18 cellular contexts compared by ENCODE assay signal in genomic region chr5:65121880-65122436, GRCh38.
DNase-seq lines count a peak whose midpoint lies in the region; ATAC-seq, FAIRE-seq and TF ChIP-seq lines count a peak whose summit lies in the region.
"Had no signal": no experiment of that assay in that cellular context is flagged by ENCODE, and none has a peak within 500 bp of the region (broad histone marks: within the 10 kb centered on the region; RNA-seq: fewer than 3 reads in every experiment).

No MANE protein-coding gene starts in this region.

- H3K9ac ChIP-seq in HepG2 (ENCODE audit: insufficient read depth, low read depth, low read length): no peak overlapping the region

- CTCF ChIA-PET in HepG2 (lab: Yijun Ruan, JAX; ENCODE audit: low intra/inter-chr PET ratio, low total read pairs): no interaction called here

- in situ Hi-C loops in HepG2 (cut with HindIII; ENCODE audit: extremely low pct_ligation_motif_present, low pct_unique_long_range_greater_than_20kb): no loop called here

- H4K20me1 ChIP-seq in HepG2 (ENCODE audit: insufficient read depth, low read length): no peaks in the 10 kb centered on the region

- no peak for TF ChIP-seq RAD21 in HepG2 (CRISPR knock-in tag; IDR thresholded peaks at IDR 0.05)

- no peak overlapping the region for H2AFZ ChIP-seq in HepG2 (ENCODE audit: low read length)
- H2AFZ ChIP-seq: PC-9 had no signal

- H3K4me1 ChIP-seq in HepG2 (ENCODE audit: insufficient read depth, low read length): peaks cover 10% of the 10 kb centered on the region
- H3K4me1 ChIP-seq in right lobe of liver: no peaks in the 10 kb centered on the region

- H3K4me3 ChIP-seq in HepG2 (replicated peaks in 1 of 3; ENCODE audit: insufficient read depth in 1 of 3, low read depth in 2 of 3, low read length in 3 of 3) (no peak overlapping the region), right lobe of liver (no peak overlapping the region), fibroblast of mammary gland (ENCODE audit: control insufficient read depth, low read depth, low read length) (no peak overlapping the region)
- H3K4me3 ChIP-seq: lung, PC-9 had no signal

- no peak overlapping the region for H3K4me2 ChIP-seq in HepG2 (ENCODE audit: low read depth, low read length)
- H3K4me2 ChIP-seq: PC-9 had no signal

- no peaks in the 10 kb centered on the region for H3K36me3 ChIP-seq in HepG2 (replicated peaks in 1 of 2; ENCODE audit: control insufficient read depth in 1 of 2, insufficient read depth in 2 of 2, low read length in 2 of 2)
- H3K36me3 ChIP-seq in right lobe of liver: no peaks in the 10 kb centered on the region

- no peak for DNase-seq in HepG2 (ENCODE audit: low spot score)
- no peak for DNase-seq in right lobe of liver
- DNase-seq in OCI-M1 (lab: John Stamatoyannopoulos, UW): peak; percentile 45
- DNase-seq in fibroblast of mammary gland (ENCODE audit: low read depth): peak; percentile 100
- peak; percentile 5 to 11 for DNase-seq in stimulated activated CD8-positive, alpha-beta memory T cell treated with anti-CD3 and anti-CD28 coated beads, Interleukin-7, amount 100 ng/mL, for 48 hours (ENCODE audit: extremely low read depth in 1 of 2, low read depth in 1 of 2)
- DNase-seq in hippocampal formation (lab: John Stamatoyannopoulos, UW): no peak
- DNase-seq: activated naive CD8-positive, alpha-beta T cell treated with anti-CD3 and anti-CD28 coated beads, Interleukin-2, amount 10 ng/mL, durations not matched to agents 7 days and 5 days; activated T-cell treated with anti-CD3 and anti-CD28 coated beads for 4 hours; Calu3; cortex of kidney; NCI-H146; PC-9 had no signal

- WGBS in HepG2 (ENCODE audit: low lambda C conversion rate): 13% methylated on average over 9 of the region's 10 CpGs
- 85% methylated on average over 7 of the region's 10 CpGs for WGBS in right lobe of liver (ENCODE audit: insufficient coverage, low coverage, low lambda C conversion rate, missing lambda C conversion rate)

- H3K27ac ChIP-seq in HepG2 (ENCODE audit: extremely low read length, insufficient read depth, low read length) (no peak overlapping the region), right lobe of liver (no peak overlapping the region)
- H3K27ac ChIP-seq: PC-9 had no signal

- H3K27me3 ChIP-seq in HepG2 (ENCODE audit: control insufficient read depth in 1 of 2, insufficient read depth in 2 of 2, low read length in 2 of 2) (peaks cover 2 to 12% of the 10 kb centered on the region in 2 experiments; a peak in 2 of 5 replicates), right lobe of liver (no peaks in the 10 kb centered on the region)

- no peak for FAIRE-seq in HepG2 (lab: Jason Lieb, UNC)
- FAIRE-seq: H1 had no signal

- H3K79me2 ChIP-seq in HepG2 (ENCODE audit: insufficient read depth, low read length): no peaks in the 10 kb centered on the region

- H3K9me3 ChIP-seq in HepG2 (ENCODE audit: low read length): peaks cover 13% of the 10 kb centered on the region
- no peaks in the 10 kb centered on the region for H3K9me3 ChIP-seq in right lobe of liver

- no TSS peak for BruUV-seq in HepG2 (replicated peaks; lab: Mats Ljungman, UMichigan)

- ATAC-seq in HepG2 (no peak), right lobe of liver (no peak), HG02678 (IDR thresholded peaks at IDR 0.05; ENCODE audit: unreplicated experiment) (no peak), HG03565 (IDR thresholded peaks at IDR 0.05; ENCODE audit: unreplicated experiment) (no peak)
- ATAC-seq: esophagus mucosa, sciatic nerve had no signal

- no peak for TF ChIP-seq EP300 in HepG2 (IDR thresholded peaks at IDR 0.05; ENCODE audit: low read depth in 2 of 2, low read length in 2 of 2)
- no peak for TF ChIP-seq EP300 in HepG2 (CRISPR knock-in tag; IDR thresholded peaks at IDR 0.05; ENCODE audit: borderline replicate concordance)

- POLR2A ChIA-PET in HepG2 (lab: Yijun Ruan, JAX): no interaction called here

- intact Hi-C loops in HepG2 (cut with micrococcal nuclease; ENCODE audit: unreplicated experiment): no loop called here
- intact Hi-C loops in right lobe of liver (cut with DNase I): no loop called here

- TF ChIP-seq CTCF in HepG2 (CRISPR knock-in tag; IDR thresholded peaks at IDR 0.05): no peak
- TF ChIP-seq CTCF in right lobe of liver (IDR thresholded peaks at IDR 0.05): no peak
- TF ChIP-seq CTCF in fibroblast of mammary gland (conservative IDR thresholded peaks at IDR 0.05; ENCODE audit: control insufficient read depth, insufficient read depth, low read depth, low read length): no peak

- TF ChIP-seq POLR2A in HepG2 (IDR thresholded peaks at IDR 0.05; ENCODE audit: insufficient read depth in 1 of 2, low read depth in 2 of 2, low read length in 2 of 2) (no peak), right lobe of liver (IDR thresholded peaks at IDR 0.05) (no peak)

TF ChIP-seq in HepG2, 621 proteins besides CTCF, POLR2A, EP300 and RAD21:
- TF ChIP-seq SALL2 (CRISPR knock-in tag; IDR thresholded peaks at IDR 0.05) (no peak), RORA (CRISPR knock-in tag; IDR thresholded peaks at IDR 0.05) (no peak), ZNF224 (CRISPR knock-in tag; IDR thresholded peaks at IDR 0.05) (no peak), MNT (IDR thresholded peaks at IDR 0.05) (peak; percentile 21; the same call in 1 of the 2 replicates), ATF4 (CRISPR knock-in tag; IDR thresholded peaks at IDR 0.05) (peak in 1 of 2 experiments; percentile 76; a peak in 2 of 4 replicates)
- TF ChIP-seq, protein P1, sequence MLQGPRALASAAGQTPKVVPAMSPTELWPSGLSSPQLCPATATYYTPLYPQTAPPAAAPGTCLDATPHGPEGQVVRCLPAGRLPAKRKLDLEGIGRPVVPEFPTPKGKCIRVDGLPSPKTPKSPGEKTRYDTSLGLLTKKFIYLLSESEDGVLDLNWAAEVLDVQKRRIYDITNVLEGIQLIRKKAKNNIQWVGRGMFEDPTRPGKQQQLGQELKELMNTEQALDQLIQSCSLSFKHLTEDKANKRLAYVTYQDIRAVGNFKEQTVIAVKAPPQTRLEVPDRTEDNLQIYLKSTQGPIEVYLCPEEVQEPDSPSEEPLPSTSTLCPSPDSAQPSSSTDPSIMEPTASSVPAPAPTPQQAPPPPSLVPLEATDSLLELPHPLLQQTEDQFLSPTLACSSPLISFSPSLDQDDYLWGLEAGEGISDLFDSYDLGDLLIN (CRISPR knock-in tag; IDR thresholded peaks at IDR 0.05; ENCODE audit: borderline replicate concordance): no peak

Comparison
In these comparisons a context has a peak if more than half of its experiments do, and no peak if none do; other contexts are left out.
1. DNase-seq: peak in OCI-M1 (single experiment), fibroblast of mammary gland (single experiment) and stimulated activated CD8-positive, alpha-beta memory T cell treated with anti-CD3 and anti-CD28 coated beads, Interleukin-7, amount 100 ng/mL, for 48 hours (2 of 2); none in HepG2 (single experiment), right lobe of liver (0 of 3) and hippocampal formation (0 of 2).